Comparison of ENCODE assay signal across 10 cellular contexts in genomic region chr5:168314735-168315411, GRCh38. TPM values are rescaled to one million over a fixed set of nuclear protein-coding genes. Genes with fewer than 3 reads are reported as not detected.
DNase-seq lines count a peak whose midpoint lies in the region; ATAC-seq, FAIRE-seq and TF ChIP-seq lines count a peak whose summit lies in the region.
"Had no signal": no experiment of that assay in that cellular context is flagged by ENCODE, and none has a peak within 500 bp of the region (broad histone marks: within the 10 kb centered on the region; RNA-seq: fewer than 3 reads in every experiment).

No MANE protein-coding gene starts in this region.

- H2BK12ac ChIP-seq in H1 (ENCODE audit: low read depth, low read length) = no peak overlapping the region

- no peak overlapping the region for H3K56ac ChIP-seq in H1 (replicated peaks; ENCODE audit: insufficient read length, low read depth, low read length)

- no peak overlapping the region for H2AK5ac ChIP-seq in H1 (ENCODE audit: low read depth, low read length)

- H3K27ac ChIP-seq in H1 (ENCODE audit: low read depth, low read length) = no peak overlapping the region
- no peak overlapping the region for H3K27ac ChIP-seq in tibial artery
- H3K27ac ChIP-seq: right atrium auricular region, thoracic aorta had no signal

- FAIRE-seq in H1 (lab: Jason Lieb, UNC) (no peak), frontal cortex (lab: Jason Lieb, UNC) (no peak)

- H3K79me1 ChIP-seq in H1 (ENCODE audit: low read depth, low read length) = peaks cover 7% of the 10 kb centered on the region

- DNase-seq in BJ (ENCODE audit: low read depth) (peak; percentile 85), MG63 (peak; percentile 85), H1 (ENCODE audit: low read depth in 1 of 2, low spot score in 2 of 2) (no peak), mucosa of gallbladder (ENCODE audit: low spot score) (peak; percentile 93), tibial artery (no peak), putamen (ENCODE audit: low spot score) (no peak), frontal cortex (ENCODE audit: low spot score in 2 of 2) (no peak)

- H3K4me1 ChIP-seq in H1 (replicated peaks in 1 of 4; ENCODE audit: control insufficient read depth in 3 of 4, insufficient read depth in 4 of 4, low read length in 3 of 4) = peaks cover 2 to 19% (median 4%) of the 10 kb centered on the region in 4 experiments; a peak in 5 of 7 replicates
- peaks cover 0 to 8% (median 0%) of the 10 kb centered on the region in 4 donors for H3K4me1 ChIP-seq in tibial artery
- H3K4me1 ChIP-seq: right atrium auricular region had no signal

- no peak overlapping the region for H2BK20ac ChIP-seq in H1 (ENCODE audit: low read length)

- no peaks in the 10 kb centered on the region for H3K23me2 ChIP-seq in H1 (ENCODE audit: low read depth, low read length)

- TF ChIP-seq CTCF in BJ (IDR thresholded peaks at IDR 0.05; ENCODE audit: insufficient read depth, low read depth, low read length) (no peak), H1 (IDR thresholded peaks at IDR 0.05; ENCODE audit: control extremely low read depth in 1 of 3, insufficient read depth in 1 of 3, low read depth in 1 of 3, low read length in 3 of 3) (peak in 2 of 3 experiments; percentile 4 to 13; a peak in 2 of 4 replicates), tibial artery (IDR thresholded peaks at IDR 0.05) (no peak)

- H3K9me3 ChIP-seq in MG63 (no peaks in the 10 kb centered on the region), H1 (ENCODE audit: insufficient read depth in 2 of 2, low read depth in 1 of 2, low read length in 1 of 2) (no peaks in the 10 kb centered on the region), tibial artery (no peaks in the 10 kb centered on the region)
- H3K9me3 ChIP-seq: right atrium auricular region, thoracic aorta had no signal

- ATAC-seq in GM18909 (IDR thresholded peaks at IDR 0.05; ENCODE audit: poor library complexity, unreplicated experiment) = no peak

- H2AFZ ChIP-seq in H1 (ENCODE audit: low read length) = no peak overlapping the region

- no peak overlapping the region for H2BK5ac ChIP-seq in H1 (ENCODE audit: low read depth, low read length)

- peaks cover under 1 to 43% of the 10 kb centered on the region in 2 experiments; a peak in 3 of 4 replicates for H3K79me2 ChIP-seq in H1 (ENCODE audit: control insufficient read depth in 1 of 2, insufficient read depth in 2 of 2, low read length in 2 of 2)

- TF ChIP-seq POLR2A in H1 (IDR thresholded peaks at IDR 0.05; ENCODE audit: control extremely low read depth in 1 of 2, low read depth in 2 of 2, low read length in 2 of 2) = no peak

- no peak overlapping the region for H3K23ac ChIP-seq in H1 (ENCODE audit: insufficient read length)

- H3K14ac ChIP-seq in H1 (ENCODE audit: insufficient read length) = no peak overlapping the region

- no peaks in the 10 kb centered on the region for H3K27me3 ChIP-seq in BJ (ENCODE audit: control insufficient read depth, insufficient read depth, low read length)
- no peaks in the 10 kb centered on the region for H3K27me3 ChIP-seq in MG63
- no peaks in the 10 kb centered on the region; a peak in 1 of 7 replicates for H3K27me3 ChIP-seq in H1 (replicated peaks in 1 of 4; ENCODE audit: control insufficient read depth in 3 of 4, extremely low read depth in 1 of 4, insufficient read depth in 3 of 4, low read length in 3 of 4)
- peaks cover 0 to 11% of the 10 kb centered on the region in 2 donors for H3K27me3 ChIP-seq in tibial artery
- H3K27me3 ChIP-seq: right atrium auricular region had no signal

- no peak overlapping the region for H3K4me3 ChIP-seq in BJ (ENCODE audit: low read depth, low read length)
- H3K4me3 ChIP-seq in MG63 = no peak overlapping the region
- H3K4me3 ChIP-seq in H1 (ENCODE audit: extremely low read depth in 1 of 4, insufficient read depth in 2 of 4, low read depth in 3 of 4, low read length in 4 of 4) = no peak overlapping the region
- no peak overlapping the region for H3K4me3 ChIP-seq in tibial artery
- H3K4me3 ChIP-seq: right atrium auricular region, thoracic aorta had no signal

- no peak overlapping the region for H3K4me2 ChIP-seq in H1 (ENCODE audit: insufficient read depth in 1 of 2, low read depth in 2 of 2, low read length in 2 of 2)

- POLR2A ChIA-PET in BJ (lab: Charles Lee) (interaction anchor here (0.6 kb wide), 1 partner anchor 326 kb away, joined by 3 read pairs; no protein-coding TSS in a partner anchor), H1 (lab: Charles Lee; ENCODE audit: partially characterized antibody) (interaction anchor here (0.7 to 1.7 kb wide), 4 partner anchors 10 to 86 kb away, joined by 3 to 5 read pairs (median 4); no protein-coding TSS in a partner anchor)

- TF ChIP-seq EP300 in H1 (IDR thresholded peaks at IDR 0.05; ENCODE audit: borderline replicate concordance in 1 of 2, low read depth in 2 of 2, low read length in 2 of 2) = no peak

- no peak overlapping the region for H4K91ac ChIP-seq in H1 (replicated peaks; ENCODE audit: insufficient read length, low read length)

- intact Hi-C loops in tibial artery (cut with DNase I; ENCODE audit: low total_unique reads) = no loop called here

- H2BK120ac ChIP-seq in H1 (replicated peaks; ENCODE audit: low read depth, low read length) = no peak overlapping the region

- H3K4ac ChIP-seq in H1 (replicated peaks; ENCODE audit: insufficient read length, low read depth, low read length) = peak overlapping the region; percentile 76

- no peak overlapping the region for H3K18ac ChIP-seq in H1 (ENCODE audit: extremely low read depth, low read length)

- H4K8ac ChIP-seq in H1 (ENCODE audit: extremely low read depth, insufficient read depth, low read length) = no peak overlapping the region

- no peak for TF ChIP-seq RAD21 in H1 (IDR thresholded peaks at IDR 0.05 in 1 of 2, conservative IDR thresholded peaks at IDR 0.05 in 1 of 2; ENCODE audit: low read depth in 2 of 2, low read length in 2 of 2)

- 81% methylated on average over 12 of the region's 12 CpGs; no CpG with 5 or more reads in 1 of the 2 experiments for WGBS in H1 (ENCODE audit: extremely low coverage in 1 of 2, insufficient coverage in 1 of 2, insufficient read length in 1 of 2, insufficient replicate concordance in 2 of 2, low coverage in 1 of 2, low lambda C conversion rate in 2 of 2, missing lambda C conversion rate in 1 of 2), 2 experiments

- no peak overlapping the region for H3K9ac ChIP-seq in H1 (replicated peaks in 1 of 4; ENCODE audit: extremely low read depth in 1 of 4, low read depth in 3 of 4, low read length in 3 of 4)

- peaks cover 7 to 23% of the 10 kb centered on the region in 2 experiments for H4K20me1 ChIP-seq in H1 (replicated peaks in 1 of 2; ENCODE audit: control insufficient read depth in 1 of 2, insufficient read depth in 2 of 2, low read length in 2 of 2)

- H3K36me3 ChIP-seq in BJ (ENCODE audit: control insufficient read depth, insufficient read depth, low read length) = no peaks in the 10 kb centered on the region
- peaks cover 4% of the 10 kb centered on the region; the same call in 1 of the 2 replicates for H3K36me3 ChIP-seq in MG63
- no peaks in the 10 kb centered on the region for H3K36me3 ChIP-seq in H1 (ENCODE audit: control insufficient read depth in 2 of 4, insufficient read depth in 4 of 4, low read length in 3 of 4)
- no peaks in the 10 kb centered on the region for H3K36me3 ChIP-seq in tibial artery
- H3K36me3 ChIP-seq: right atrium auricular region, thoracic aorta had no signal

- H4K5ac ChIP-seq in H1 (ENCODE audit: insufficient read length, low read depth, low read length) = no peak overlapping the region

- CTCF ChIA-PET in BJ (lab: Yijun Ruan, JAX) = interaction anchor here (0.6 to 1.7 kb wide), 3 partner anchors 10 to 944 kb away, joined by 3 to 6 read pairs (median 4); no protein-coding TSS in a partner anchor
- CTCF ChIA-PET in H1 (lab: Charles Lee; ENCODE audit: partially characterized antibody) = interaction anchor here (0.6 to 6.7 kb wide), 18 partner anchors 10 to 149 kb away, joined by 3 to 56 read pairs (median 4); partner anchors contain the start of gene WWC1

- no peak overlapping the region for H2BK15ac ChIP-seq in H1 (ENCODE audit: low read length)

TF ChIP-seq in H1, 55 proteins besides CTCF, POLR2A, EP300 and RAD21:
- no peak for TF ChIP-seq MAX (IDR thresholded peaks at IDR 0.05)
- TF ChIP-seq GTF2F1 (IDR thresholded peaks at IDR 0.05; ENCODE audit: borderline replicate concordance, low read depth, low read length) = no peak
- TF ChIP-seq TAF1 (IDR thresholded peaks at IDR 0.05; ENCODE audit: low read depth, low read length) = no peak
- no peak for TF ChIP-seq SRF (IDR thresholded peaks at IDR 0.05; ENCODE audit: low read depth, low read length)
- no peak for TF ChIP-seq TEAD4 (IDR thresholded peaks at IDR 0.05; ENCODE audit: low read depth, low read length)
- TF ChIP-seq NRF1 (IDR thresholded peaks at IDR 0.05; ENCODE audit: low read depth, low read length) = no peak
- TF ChIP-seq SIX5 (IDR thresholded peaks at IDR 0.05; ENCODE audit: low read depth, low read length) = no peak
- TF ChIP-seq BACH1 (IDR thresholded peaks at IDR 0.05; ENCODE audit: low read length) = no peak
- TF ChIP-seq POLR2AphosphoS5 (IDR thresholded peaks at IDR 0.05; ENCODE audit: low read depth, low read length) = no peak
- TF ChIP-seq GABPA (IDR thresholded peaks at IDR 0.05; ENCODE audit: borderline replicate concordance, insufficient read depth, low read length) = no peak

RNA-seq across cellular contexts. Expression of gene WWC1, which starts 23.4 kb away (rescaled TPM):
- polyA plus RNA-seq in BJ (2011; rRNA removed) (1.4 TPM in 2 replicates), H1 (2011; rRNA removed) (16.4 and 19.5 TPM in 2 replicates)
- 2.3 and 2.7 TPM in 2 replicates for polyA minus RNA-seq in BJ (2011; rRNA and poly(A)+ RNA removed)
- total RNA-seq in MG63 (2014; rRNA removed; shearing (Covaris generic); ENCODE audit: low replicate concordance) = 15.9 and 38.3 TPM in 2 replicates
- total RNA-seq in H1 (2021; fragmentation: NEBNext Ultra II Directional; extraction: Animal tissue kit (Norgen Biotek cat#: 25700)) = 41.1 and 42.7 TPM in 2 replicates
- polyA plus RNA-seq in H1 (2011; cell fraction: cytosol; rRNA removed) = 25.6 TPM
- 23.1 TPM for polyA plus RNA-seq in H1 (2011; cell fraction: nucleus; rRNA removed)
- polyA plus RNA-seq in H1 (2012, experiment 1 of 2) = 33.1 to 40.9 TPM (median 34.7 TPM) in 4 replicates
- 18.3 TPM for polyA plus RNA-seq in H1 (2012, experiment 2 of 2)
- 18.6 TPM for polyA plus RNA-seq in H1 (2013, experiment 1 of 2)
- polyA plus RNA-seq in H1 (2013, experiment 2 of 2) = 18.5 TPM
- 39.0 and 39.2 TPM in 2 replicates for polyA minus RNA-seq in H1 (2011; rRNA and poly(A)+ RNA removed)
- 24.8 TPM for polyA minus RNA-seq in H1 (2011; cell fraction: cytosol; rRNA and poly(A)+ RNA removed)
- polyA minus RNA-seq in H1 (2011; cell fraction: nucleus; rRNA and poly(A)+ RNA removed) = 24.5 TPM
- total RNA-seq in mucosa of gallbladder (58.4 TPM), frontal cortex (78.3 TPM)

Comparison
In these comparisons a context has a peak if more than half of its experiments do, and no peak if none do; other contexts are left out.
1. DNase-seq: peak in BJ (single experiment), MG63 (single experiment) and mucosa of gallbladder (single experiment); none in H1 (0 of 2), tibial artery (0 of 2), putamen (single experiment) and frontal cortex (0 of 2).
2. CTCF ChIP-seq: peak in H1 (2 of 3); none in BJ (single experiment) and tibial artery (0 of 2).